In genomic region chr1:198778049-198778448, GRCh38 we compare ENCODE assay signal across 16 cellular contexts.
DNase-seq lines count a peak whose midpoint lies in the region; ATAC-seq and TF ChIP-seq lines count a peak whose summit lies in the region.
"Had no signal": no experiment of that assay in that cellular context is flagged by ENCODE, and none has a peak within 500 bp of the region (broad histone marks: within the 10 kb centered on the region; RNA-seq: fewer than 3 reads in every experiment).

No MANE protein-coding gene starts in this region.

- H3K27me3 ChIP-seq in neutrophil: no peaks in the 10 kb centered on the region
- H3K27me3 ChIP-seq in uterus: no peaks in the 10 kb centered on the region
- H3K27me3 ChIP-seq: gastroesophageal sphincter, pancreas had no signal

- intact Hi-C loops in uterus (cut with DNase I; ENCODE audit: low total_unique reads): no loop called here
- intact Hi-C loops in activated T-helper 1 cell treated with anti-CD3 and anti-CD28 coated beads, Interleukin-12 subunit alpha, Interleukin-12 subunit beta, Interleukin-2, Interleukin-4 antibody, amounts not matched to agents 30 ng/mL and 10 ng/mL and 1 ng/mL, durations not matched to agents 14 hours and 24 hours and 36 hours (cut with micrococcal nuclease): no loop called here

- TF ChIP-seq CTCF in GM12865 (IDR thresholded peaks at IDR 0.05; ENCODE audit: insufficient read depth, low read depth, low read length, missing control alignments): no peak
- no peak for TF ChIP-seq CTCF in WTC11 (IDR thresholded peaks at IDR 0.05)
- no peak for TF ChIP-seq CTCF in fibroblast of mammary gland (conservative IDR thresholded peaks at IDR 0.05; ENCODE audit: control insufficient read depth, insufficient read depth, low read depth, low read length)
- TF ChIP-seq CTCF in neutrophil (IDR thresholded peaks at IDR 0.05): no peak
- no peak for TF ChIP-seq CTCF in uterus (IDR thresholded peaks at IDR 0.05)

- CTCF ChIA-PET in WTC11 (lab: Charles Lee): interaction anchor here (0.9 to 1.4 kb wide), 2 partner anchors 10 to 685 kb away, joined by 3 to 4 read pairs; no protein-coding TSS in a partner anchor

- TF ChIP-seq POLR2A in uterus (IDR thresholded peaks at IDR 0.05): no peak

- DNase-seq in GM12865 (ENCODE audit: low read depth): peak; percentile 46
- DNase-seq in WTC11 (ENCODE audit: low spot score): no peak
- peak; percentile 34 for DNase-seq in fibroblast of mammary gland (ENCODE audit: low read depth)
- no peak for DNase-seq in uterus
- DNase-seq in activated T-helper 1 cell treated with anti-CD3 and anti-CD28 coated beads, Interleukin-12 subunit alpha, Interleukin-12 subunit beta, Interleukin-2, Interleukin-4 antibody, amounts not matched to agents 30 ng/mL and 10 ng/mL and 1 ng/mL, durations not matched to agents 14 hours and 24 hours and 36 hours (ENCODE audit: low spot score): no peak
- DNase-seq: activated CD4-positive, alpha-beta T cell treated with anti-CD3 and anti-CD28 coated beads for 1 hour; NCI-H524; PC-9; stimulated activated CD4-positive, alpha-beta T cell treated with anti-CD3 and anti-CD28 coated beads, Interleukin-12 subunit alpha, Interleukin-12 subunit beta, amount 100 ng/mL, for 4 hours; T-cell had no signal

- no peak overlapping the region for H3K27ac Mint-ChIP-seq in WTC11
- H3K27ac Mint-ChIP-seq in activated T-helper 1 cell treated with anti-CD3 and anti-CD28 coated beads, Interleukin-12 subunit alpha, Interleukin-12 subunit beta, Interleukin-2, Interleukin-4 antibody, amounts not matched to agents 30 ng/mL and 10 ng/mL and 1 ng/mL, durations not matched to agents 14 hours and 24 hours and 36 hours: no peak overlapping the region
- H3K27ac Mint-ChIP-seq: T-cell had no signal

- peak overlapping the region; percentile 84 for H3K27ac ChIP-seq in neutrophil
- H3K27ac ChIP-seq in uterus: no peak overlapping the region
- H3K27ac ChIP-seq: PC-9 had no signal

- H3K4me3 ChIP-seq in GM12865 (ENCODE audit: low read depth, low read length) (no peak overlapping the region), fibroblast of mammary gland (ENCODE audit: control insufficient read depth, low read depth, low read length) (no peak overlapping the region), neutrophil (ENCODE audit: low read depth in 1 of 2, low read length in 1 of 2) (no peak overlapping the region), uterus (no peak overlapping the region)
- H3K4me3 ChIP-seq: gastroesophageal sphincter, HAP-1, pancreas, PC-9 had no signal

- H3K4me3 Mint-ChIP-seq in WTC11: no peak overlapping the region
- no peak overlapping the region for H3K4me3 Mint-ChIP-seq in activated T-helper 1 cell treated with anti-CD3 and anti-CD28 coated beads, Interleukin-12 subunit alpha, Interleukin-12 subunit beta, Interleukin-2, Interleukin-4 antibody, amounts not matched to agents 30 ng/mL and 10 ng/mL and 1 ng/mL, durations not matched to agents 14 hours and 24 hours and 36 hours
- H3K4me3 Mint-ChIP-seq: T-cell had no signal

- H3K9me3 Mint-ChIP-seq in WTC11: no peaks in the 10 kb centered on the region
- H3K9me3 Mint-ChIP-seq in activated T-helper 1 cell treated with anti-CD3 and anti-CD28 coated beads, Interleukin-12 subunit alpha, Interleukin-12 subunit beta, Interleukin-2, Interleukin-4 antibody, amounts not matched to agents 30 ng/mL and 10 ng/mL and 1 ng/mL, durations not matched to agents 14 hours and 24 hours and 36 hours: no peaks in the 10 kb centered on the region
- H3K9me3 Mint-ChIP-seq: T-cell had no signal

- ATAC-seq in WTC11 (peak; percentile 89), GM18520 (IDR thresholded peaks at IDR 0.05; ENCODE audit: unreplicated experiment) (no peak), HG03095 (IDR thresholded peaks at IDR 0.05; ENCODE audit: unreplicated experiment) (no peak)
- ATAC-seq: gastroesophageal sphincter, T-cell had no signal

- H3K27me3 Mint-ChIP-seq in WTC11 (ENCODE audit: low read depth): no peaks in the 10 kb centered on the region
- no peaks in the 10 kb centered on the region for H3K27me3 Mint-ChIP-seq in activated T-helper 1 cell treated with anti-CD3 and anti-CD28 coated beads, Interleukin-12 subunit alpha, Interleukin-12 subunit beta, Interleukin-2, Interleukin-4 antibody, amounts not matched to agents 30 ng/mL and 10 ng/mL and 1 ng/mL, durations not matched to agents 14 hours and 24 hours and 36 hours (ENCODE audit: insufficient read depth)
- H3K27me3 Mint-ChIP-seq: T-cell had no signal

- POLR2A ChIA-PET in WTC11 (lab: Charles Lee): no interaction called here

- no peaks in the 10 kb centered on the region for H3K36me3 Mint-ChIP-seq in WTC11
- H3K36me3 Mint-ChIP-seq in activated T-helper 1 cell treated with anti-CD3 and anti-CD28 coated beads, Interleukin-12 subunit alpha, Interleukin-12 subunit beta, Interleukin-2, Interleukin-4 antibody, amounts not matched to agents 30 ng/mL and 10 ng/mL and 1 ng/mL, durations not matched to agents 14 hours and 24 hours and 36 hours (ENCODE audit: low read depth): peaks cover 2% of the 10 kb centered on the region
- H3K36me3 Mint-ChIP-seq: T-cell had no signal

- H3K36me3 ChIP-seq in neutrophil (no peaks in the 10 kb centered on the region), uterus (no peaks in the 10 kb centered on the region)
- H3K36me3 ChIP-seq: gastroesophageal sphincter, HAP-1, pancreas had no signal

- H3K4me1 ChIP-seq in neutrophil (ENCODE audit: control insufficient read depth in 1 of 2, insufficient read depth in 1 of 2, low read depth in 1 of 2, low read length in 1 of 2): peaks cover 43 to 51% of the 10 kb centered on the region in 2 experiments
- H3K4me1 ChIP-seq in uterus: no peaks in the 10 kb centered on the region
- H3K4me1 ChIP-seq: gastroesophageal sphincter, HAP-1, pancreas had no signal

- peaks cover 13% of the 10 kb centered on the region for H3K4me1 Mint-ChIP-seq in WTC11
- H3K4me1 Mint-ChIP-seq in activated T-helper 1 cell treated with anti-CD3 and anti-CD28 coated beads, Interleukin-12 subunit alpha, Interleukin-12 subunit beta, Interleukin-2, Interleukin-4 antibody, amounts not matched to agents 30 ng/mL and 10 ng/mL and 1 ng/mL, durations not matched to agents 14 hours and 24 hours and 36 hours (ENCODE audit: low read depth): peaks cover 25% of the 10 kb centered on the region

- H3K9me3 ChIP-seq in neutrophil: no peaks in the 10 kb centered on the region
- no peaks in the 10 kb centered on the region for H3K9me3 ChIP-seq in uterus
- H3K9me3 ChIP-seq: gastroesophageal sphincter, HAP-1, pancreas had no signal

TF ChIP-seq in WTC11, 78 proteins besides CTCF, POLR2A, EP300 and RAD21 (continues in another document):
- no peak for TF ChIP-seq ZNF425 (CRISPR knock-in tag; conservative IDR thresholded peaks at IDR 0.05)
- no peak for TF ChIP-seq JUN (CRISPR knock-in tag; IDR thresholded peaks at IDR 0.05)
- TF ChIP-seq, protein P1, sequence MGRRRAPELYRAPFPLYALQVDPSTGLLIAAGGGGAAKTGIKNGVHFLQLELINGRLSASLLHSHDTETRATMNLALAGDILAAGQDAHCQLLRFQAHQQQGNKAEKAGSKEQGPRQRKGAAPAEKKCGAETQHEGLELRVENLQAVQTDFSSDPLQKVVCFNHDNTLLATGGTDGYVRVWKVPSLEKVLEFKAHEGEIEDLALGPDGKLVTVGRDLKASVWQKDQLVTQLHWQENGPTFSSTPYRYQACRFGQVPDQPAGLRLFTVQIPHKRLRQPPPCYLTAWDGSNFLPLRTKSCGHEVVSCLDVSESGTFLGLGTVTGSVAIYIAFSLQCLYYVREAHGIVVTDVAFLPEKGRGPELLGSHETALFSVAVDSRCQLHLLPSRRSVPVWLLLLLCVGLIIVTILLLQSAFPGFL (CRISPR knock-in tag; IDR thresholded peaks at IDR 0.05; ENCODE audit: borderline replicate concordance): no peak
- no peak for TF ChIP-seq EMX1 (CRISPR knock-in tag; IDR thresholded peaks at IDR 0.05)
- TF ChIP-seq, protein P2, sequence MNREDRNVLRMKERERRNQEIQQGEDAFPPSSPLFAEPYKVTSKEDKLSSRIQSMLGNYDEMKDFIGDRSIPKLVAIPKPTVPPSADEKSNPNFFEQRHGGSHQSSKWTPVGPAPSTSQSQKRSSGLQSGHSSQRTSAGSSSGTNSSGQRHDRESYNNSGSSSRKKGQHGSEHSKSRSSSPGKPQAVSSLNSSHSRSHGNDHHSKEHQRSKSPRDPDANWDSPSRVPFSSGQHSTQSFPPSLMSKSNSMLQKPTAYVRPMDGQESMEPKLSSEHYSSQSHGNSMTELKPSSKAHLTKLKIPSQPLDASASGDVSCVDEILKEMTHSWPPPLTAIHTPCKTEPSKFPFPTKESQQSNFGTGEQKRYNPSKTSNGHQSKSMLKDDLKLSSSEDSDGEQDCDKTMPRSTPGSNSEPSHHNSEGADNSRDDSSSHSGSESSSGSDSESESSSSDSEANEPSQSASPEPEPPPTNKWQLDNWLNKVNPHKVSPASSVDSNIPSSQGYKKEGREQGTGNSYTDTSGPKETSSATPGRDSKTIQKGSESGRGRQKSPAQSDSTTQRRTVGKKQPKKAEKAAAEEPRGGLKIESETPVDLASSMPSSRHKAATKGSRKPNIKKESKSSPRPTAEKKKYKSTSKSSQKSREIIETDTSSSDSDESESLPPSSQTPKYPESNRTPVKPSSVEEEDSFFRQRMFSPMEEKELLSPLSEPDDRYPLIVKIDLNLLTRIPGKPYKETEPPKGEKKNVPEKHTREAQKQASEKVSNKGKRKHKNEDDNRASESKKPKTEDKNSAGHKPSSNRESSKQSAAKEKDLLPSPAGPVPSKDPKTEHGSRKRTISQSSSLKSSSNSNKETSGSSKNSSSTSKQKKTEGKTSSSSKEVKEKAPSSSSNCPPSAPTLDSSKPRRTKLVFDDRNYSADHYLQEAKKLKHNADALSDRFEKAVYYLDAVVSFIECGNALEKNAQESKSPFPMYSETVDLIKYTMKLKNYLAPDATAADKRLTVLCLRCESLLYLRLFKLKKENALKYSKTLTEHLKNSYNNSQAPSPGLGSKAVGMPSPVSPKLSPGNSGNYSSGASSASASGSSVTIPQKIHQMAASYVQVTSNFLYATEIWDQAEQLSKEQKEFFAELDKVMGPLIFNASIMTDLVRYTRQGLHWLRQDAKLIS (CRISPR knock-in tag; IDR thresholded peaks at IDR 0.05; ENCODE audit: borderline replicate concordance): no peak

Comparison
In these comparisons a context has a peak if more than half of its experiments do, and no peak if none do; other contexts are left out.
1. DNase-seq: peak in GM12865 (single experiment) and fibroblast of mammary gland (single experiment); none in WTC11 (single experiment), uterus (0 of 2) and activated T-helper 1 cell treated with anti-CD3 and anti-CD28 coated beads, Interleukin-12 subunit alpha, Interleukin-12 subunit beta, Interleukin-2, Interleukin-4 antibody, amounts not matched to agents 30 ng/mL and 10 ng/mL and 1 ng/mL, durations not matched to agents 14 hours and 24 hours and 36 hours (single experiment).